22 cellular contexts compared by ENCODE assay signal in the genomic region with DNA sequence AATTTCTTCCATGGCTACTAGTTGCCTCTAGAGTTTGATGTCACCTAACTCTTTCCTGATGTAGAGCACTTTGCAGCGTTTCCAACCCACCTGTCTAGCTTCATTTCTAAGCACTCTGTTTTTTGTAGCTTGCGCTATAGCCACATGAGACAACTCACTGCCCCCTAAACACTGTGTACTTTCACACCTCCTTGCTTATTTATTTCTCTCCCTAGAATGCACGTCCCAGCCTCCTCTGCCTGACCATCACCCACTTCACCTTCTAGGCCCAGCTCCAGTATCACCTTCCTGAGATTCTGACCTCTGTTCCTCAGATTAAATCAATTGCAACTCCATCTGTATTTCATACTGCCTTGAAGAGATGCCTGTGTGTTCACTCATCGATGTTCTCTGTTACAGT. TPM values are rescaled to one million over a fixed set of nuclear protein-coding genes. Genes with fewer than 3 reads are reported as not detected.
DNase-seq lines count a peak whose midpoint lies in the region; ATAC-seq and TF ChIP-seq lines count a peak whose summit lies in the region.
"Had no signal": no experiment of that assay in that cellular context is flagged by ENCODE, and none has a peak within 500 bp of the region (broad histone marks: within the 10 kb centered on the region; RNA-seq: fewer than 3 reads in every experiment).

No MANE protein-coding gene starts in this region.

- H3K4me1 Mint-ChIP-seq in activated CD4-positive, alpha-beta T cell treated with anti-CD3 and anti-CD28 coated beads for 36 hours, result peaks cover 38% of the 10 kb centered on the region
- peaks cover 29 to 64% (median 57%) of the 10 kb centered on the region in 7 donors for H3K4me1 Mint-ChIP-seq in naive thymus-derived CD4-positive, alpha-beta T cell

- H3K36me3 Mint-ChIP-seq in activated CD4-positive, alpha-beta T cell treated with anti-CD3 and anti-CD28 coated beads for 36 hours (ENCODE audit: low read depth), result peaks cover 42% of the 10 kb centered on the region
- H3K36me3 Mint-ChIP-seq in naive thymus-derived CD4-positive, alpha-beta T cell, result peaks cover 9 to 44% (median 34%) of the 10 kb centered on the region in 5 donors

- DNase-seq in activated CD4-positive, alpha-beta T cell treated with anti-CD3 and anti-CD28 coated beads for 36 hours, result no peak
- no peak for DNase-seq in activated CD4-positive, alpha-beta T cell treated with anti-CD3 and anti-CD28 coated beads for 48 hours
- no peak for DNase-seq in DND-41
- no peak for DNase-seq in naive thymus-derived CD4-positive, alpha-beta T cell
- no peak for DNase-seq in effector CD4-positive, alpha-beta T cell
- DNase-seq in NCI-H1930 (lab: John Stamatoyannopoulos, UW), result no peak
- DNase-seq: 8988T; AML-193; central memory CD4-positive, alpha-beta T cell; effector CD8-positive, alpha-beta T cell; gastrocnemius medialis; NK-92 treated with Interleukin-12 subunit alpha and Interleukin-12 subunit beta, amount 100 ng/mL, for 24 hours; psoas muscle; stimulated activated CD4-positive, alpha-beta T cell treated with anti-CD3 and anti-CD28 coated beads, Interleukin-4, amount 100 ng/mL, for 1 hour; T-helper 9 cell had no signal

- H3K4me3 Mint-ChIP-seq in activated CD4-positive, alpha-beta T cell treated with anti-CD3 and anti-CD28 coated beads for 36 hours, result no peak overlapping the region
- H3K4me3 Mint-ChIP-seq in naive thymus-derived CD4-positive, alpha-beta T cell, result peak overlapping the region in 1 of 10 donors; percentile 58
- H3K4me3 Mint-ChIP-seq: WTC11 had no signal

- no peak overlapping the region for H3K9ac ChIP-seq in DND-41 (ENCODE audit: low read depth, low read length)

- no peaks in the 10 kb centered on the region for H3K9me3 ChIP-seq in DND-41 (ENCODE audit: insufficient read depth, low read length, severe bottlenecking)
- no peaks in the 10 kb centered on the region for H3K9me3 ChIP-seq in naive thymus-derived CD4-positive, alpha-beta T cell (ENCODE audit: control insufficient read depth in 2 of 3, low read length in 3 of 3)
- H3K9me3 ChIP-seq: esophagus muscularis mucosa, gastrocnemius medialis, psoas muscle had no signal

- H3K4me2 ChIP-seq in DND-41 (ENCODE audit: insufficient read depth, low read length), result no peak overlapping the region
- H3K4me2 ChIP-seq: smooth muscle cell had no signal

- H3K27ac Mint-ChIP-seq in activated CD4-positive, alpha-beta T cell treated with anti-CD3 and anti-CD28 coated beads for 36 hours, result peak overlapping the region; percentile 44
- H3K27ac Mint-ChIP-seq in naive thymus-derived CD4-positive, alpha-beta T cell, result peak overlapping the region in 7 of 9 donors; percentile 1 to 83 (median 46)
- H3K27ac Mint-ChIP-seq: activated T-helper 2 cell treated with anti-CD3 and anti-CD28 coated beads, Interferon-gamma antibody, Interleukin-2, Interleukin-4, amounts not matched to agents 10 μg/mL and 5 μg/mL and 100 μg/mL, durations not matched to agents 14 hours and 24 hours and 36 hours had no signal

- no peaks in the 10 kb centered on the region for H4K20me1 ChIP-seq in DND-41 (ENCODE audit: insufficient read depth, low read length)

- peaks cover 29% of the 10 kb centered on the region for H3K79me2 ChIP-seq in DND-41 (ENCODE audit: insufficient read depth, low read length)

- H3K27me3 Mint-ChIP-seq in activated CD4-positive, alpha-beta T cell treated with anti-CD3 and anti-CD28 coated beads for 36 hours, result no peaks in the 10 kb centered on the region
- H3K27me3 Mint-ChIP-seq in naive thymus-derived CD4-positive, alpha-beta T cell, result no peaks in the 10 kb centered on the region

- no peak for ATAC-seq in activated CD4-positive, alpha-beta T cell treated with anti-CD3 and anti-CD28 coated beads for 36 hours
- ATAC-seq in DND-41 (ENCODE audit: insufficient read depth, low read depth) (no peak), GM19452 (IDR thresholded peaks at IDR 0.05; ENCODE audit: unreplicated experiment) (no peak)
- no peak for ATAC-seq in naive thymus-derived CD4-positive, alpha-beta T cell
- ATAC-seq: gastrocnemius medialis, Panc1, WTC11 had no signal

- H3K36me3 ChIP-seq in DND-41 (ENCODE audit: insufficient read depth, low read length), result peaks cover 26% of the 10 kb centered on the region
- H3K36me3 ChIP-seq in naive thymus-derived CD4-positive, alpha-beta T cell (ENCODE audit: control insufficient read depth in 2 of 3, insufficient read depth in 3 of 3, low read length in 3 of 3), result peaks cover 13 to 40% (median 17%) of the 10 kb centered on the region in 3 experiments

- CTCF ChIA-PET in activated CD4-positive, alpha-beta T cell treated with anti-CD3 and anti-CD28 coated beads for 36 hours (lab: Charles Lee), result interaction anchor here (2.3 to 2.9 kb wide), 2 partner anchors 22 kb away, joined by 6 to 17 read pairs; no protein-coding TSS in a partner anchor
- CTCF ChIA-PET in naive thymus-derived CD4-positive, alpha-beta T cell (lab: Charles Lee), result interaction anchor here (0.9 to 3.8 kb wide), 5 partner anchors 12 to 44 kb away, joined by 3 to 36 read pairs (median 3); no protein-coding TSS in a partner anchor

- no peak for TF ChIP-seq CTCF in DND-41 (IDR thresholded peaks at IDR 0.05; ENCODE audit: borderline replicate concordance, extremely low read depth, low read length, poor library complexity, severe bottlenecking)

- H3K27me3 ChIP-seq in DND-41 (ENCODE audit: insufficient read depth, low read length, poor library complexity), result no peaks in the 10 kb centered on the region
- H3K27me3 ChIP-seq in naive thymus-derived CD4-positive, alpha-beta T cell (ENCODE audit: control insufficient read depth in 2 of 2, insufficient read depth in 2 of 2, low read length in 2 of 2), result no peaks in the 10 kb centered on the region
- H3K27me3 ChIP-seq: esophagus muscularis mucosa, gastrocnemius medialis had no signal

- H3K9me3 Mint-ChIP-seq in activated CD4-positive, alpha-beta T cell treated with anti-CD3 and anti-CD28 coated beads for 36 hours (ENCODE audit: low read depth), result no peaks in the 10 kb centered on the region
- peaks cover 0 to 3% (median 0%) of the 10 kb centered on the region in 11 donors for H3K9me3 Mint-ChIP-seq in naive thymus-derived CD4-positive, alpha-beta T cell
- H3K9me3 Mint-ChIP-seq: activated T-helper 2 cell treated with anti-CD3 and anti-CD28 coated beads, Interferon-gamma antibody, Interleukin-2, Interleukin-4, amounts not matched to agents 10 μg/mL and 5 μg/mL and 100 μg/mL, durations not matched to agents 14 hours and 24 hours and 36 hours had no signal

- POLR2A ChIA-PET in activated CD4-positive, alpha-beta T cell treated with anti-CD3 and anti-CD28 coated beads for 36 hours (lab: Charles Lee), result no interaction called here
- POLR2A ChIA-PET in naive thymus-derived CD4-positive, alpha-beta T cell (lab: Charles Lee), result interaction anchor here (0.9 to 2.5 kb wide), 3 partner anchors 11 to 43 kb away, joined by 3 to 5 read pairs (median 4); no protein-coding TSS in a partner anchor

- H3K4me1 ChIP-seq in DND-41 (ENCODE audit: insufficient read depth, low read length), result no peaks in the 10 kb centered on the region
- H3K4me1 ChIP-seq in naive thymus-derived CD4-positive, alpha-beta T cell (ENCODE audit: control insufficient read depth in 2 of 2, insufficient read depth in 2 of 2, low read length in 2 of 2), result peaks cover 2 to 14% of the 10 kb centered on the region in 2 donors
- H3K4me1 ChIP-seq: gastrocnemius medialis had no signal

- no peak overlapping the region for H2AFZ ChIP-seq in DND-41 (ENCODE audit: low read depth, low read length)

- H3K4me3 ChIP-seq in DND-41 (ENCODE audit: low read depth in 1 of 2, low read length in 2 of 2), result no peak overlapping the region
- H3K4me3 ChIP-seq in naive thymus-derived CD4-positive, alpha-beta T cell (ENCODE audit: low read length), result no peak overlapping the region
- H3K4me3 ChIP-seq: esophagus muscularis mucosa, gastrocnemius medialis, psoas muscle, smooth muscle cell had no signal

- intact Hi-C loops in activated CD4-positive, alpha-beta T cell treated with anti-CD3 and anti-CD28 coated beads for 36 hours (cut with DNase I, micrococcal nuclease), result no loop called here
- intact Hi-C loops in naive thymus-derived CD4-positive, alpha-beta T cell (cut with micrococcal nuclease), result no loop called here

- H3K27ac ChIP-seq in DND-41 (ENCODE audit: low read length) (0 out of 2 replicates have a peak overlapping the region, but pooled peaks have one; percentile 20), cingulate gyrus (ENCODE audit: low read depth, low read length) (peak overlapping the region; percentile 3)
- H3K27ac ChIP-seq in naive thymus-derived CD4-positive, alpha-beta T cell (ENCODE audit: low read depth, low read length), result no peak overlapping the region
- H3K27ac ChIP-seq: gastrocnemius medialis, psoas muscle had no signal

RNA-seq across cellular contexts. Expression of a gene that starts 32.5 kb away (rescaled TPM):
- 100 to 1,000 TPM; 192 to 195 TPM for total RNA-seq in activated CD4-positive, alpha-beta T cell treated with anti-CD3 and anti-CD28 coated beads for 36 hours
- total RNA-seq in naive thymus-derived CD4-positive, alpha-beta T cell, result 100 to 1,000 TPM; 282 to 409 (median 335) TPM
- polyA plus RNA-seq in naive thymus-derived CD4-positive, alpha-beta T cell, result 10 to 100 TPM; 21.2 to 90.3 TPM
